ENCODE assay signal across 8 cellular contexts in the genomic region with DNA sequence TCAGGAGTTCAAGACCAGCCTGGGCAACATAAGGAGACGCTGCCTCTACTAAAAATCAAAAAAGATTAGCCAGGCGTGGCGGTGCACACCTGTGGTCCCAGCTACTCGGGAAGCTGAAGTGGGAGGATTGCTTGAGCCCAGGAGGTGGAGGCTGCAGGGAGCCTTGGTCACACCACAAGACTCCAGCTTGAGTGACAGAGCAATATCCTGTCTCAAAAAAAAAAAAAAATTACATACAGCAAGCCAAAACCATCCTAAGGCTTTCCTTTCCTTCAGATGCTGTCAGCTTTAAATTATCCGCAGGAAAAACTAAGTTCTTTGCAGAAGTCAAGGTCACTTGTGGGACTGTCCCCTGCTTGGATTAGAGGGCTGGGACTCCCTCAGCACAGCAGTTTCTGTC. TPM values are rescaled to one million over a fixed set of nuclear protein-coding genes. Genes with fewer than 3 reads are reported as not detected.
DNase-seq lines count a peak whose midpoint lies in the region; ATAC-seq, FAIRE-seq and TF ChIP-seq lines count a peak whose summit lies in the region.

No MANE protein-coding gene starts in this region.

- H3K4me3 ChIP-seq in heart right ventricle = peak overlapping the region; percentile 68 to 99 (median 84)
- H3K4me3 ChIP-seq in astrocyte (ENCODE audit: insufficient read depth, low read depth, low read length) = peak overlapping the region; percentile 92
- H3K4me3 ChIP-seq in urinary bladder (ENCODE audit: low read depth, low read length) = peak overlapping the region; percentile 71

- H3K27ac ChIP-seq in heart right ventricle (peak overlapping the region in 9 of 10 donors; percentile 94 to 100 (median 97)), astrocyte (ENCODE audit: low read depth, low read length) (no peak overlapping the region), urinary bladder (ENCODE audit: low read depth) (no peak overlapping the region)

- H3K36me3 Mint-ChIP-seq in astrocyte (ENCODE audit: low read depth, unreplicated experiment) (peaks cover 4% of the 10 kb centered on the region), memory B cell (peaks cover 3% of the 10 kb centered on the region)

- intact Hi-C loops in heart right ventricle (cut with DNase I) (no loop called here), Right ventricle myocardium inferior (cut with DNase I) (no loop called here)

- WGBS in heart right ventricle, 2 donors = 65 to 66% methylated on average over 5 of the region's 5 CpGs
- 82% methylated on average over 5 of the region's 5 CpGs for WGBS in urinary bladder

- H3K4me3 Mint-ChIP-seq in astrocyte (ENCODE audit: unreplicated experiment) (peak overlapping the region; percentile 95), memory B cell (peak overlapping the region; percentile 95)

- H3K9me3 ChIP-seq in heart right ventricle (no peaks in the 10 kb centered on the region), astrocyte (ENCODE audit: insufficient read depth, low read depth, low read length) (no peaks in the 10 kb centered on the region)

- H3K9me3 Mint-ChIP-seq in astrocyte (ENCODE audit: unreplicated experiment) (no peaks in the 10 kb centered on the region), memory B cell (no peaks in the 10 kb centered on the region)

- H3K4me1 ChIP-seq in heart right ventricle = peaks cover 19 to 83% (median 64%) of the 10 kb centered on the region in 9 donors
- peaks cover 19% of the 10 kb centered on the region for H3K4me1 ChIP-seq in astrocyte (ENCODE audit: insufficient read depth, low read length)
- H3K4me1 ChIP-seq in urinary bladder (ENCODE audit: insufficient read depth) = no peaks in the 10 kb centered on the region

- H3K79me2 ChIP-seq in astrocyte (ENCODE audit: insufficient read depth, low read length) = peaks cover 75% of the 10 kb centered on the region

- no peaks in the 10 kb centered on the region for H3K27me3 ChIP-seq in heart right ventricle
- H3K27me3 ChIP-seq in astrocyte (ENCODE audit: insufficient read depth, low read length) = no peaks in the 10 kb centered on the region

- no peak for ATAC-seq in heart right ventricle
- no peak for ATAC-seq in Right ventricle myocardium inferior
- no peak for ATAC-seq in memory B cell (ENCODE audit: low read depth)
- ATAC-seq in HG03095 (IDR thresholded peaks at IDR 0.05; ENCODE audit: unreplicated experiment) = no peak

- FAIRE-seq in astrocyte (lab: Jason Lieb, UNC) = no peak

- peak overlapping the region; percentile 87 for H3K9ac ChIP-seq in astrocyte (ENCODE audit: low read length)

- H3K27me3 Mint-ChIP-seq in astrocyte (ENCODE audit: low read depth, unreplicated experiment) = no peaks in the 10 kb centered on the region
- no peaks in the 10 kb centered on the region for H3K27me3 Mint-ChIP-seq in memory B cell

- peaks cover 13% of the 10 kb centered on the region for H3K4me1 Mint-ChIP-seq in astrocyte (ENCODE audit: low read depth, unreplicated experiment)
- H3K4me1 Mint-ChIP-seq in memory B cell = peaks cover 37% of the 10 kb centered on the region

- H3K36me3 ChIP-seq in heart right ventricle (peaks cover 0 to 54% (median 4%) of the 10 kb centered on the region in 9 donors), astrocyte (ENCODE audit: insufficient read depth, low read length) (peaks cover 5% of the 10 kb centered on the region), urinary bladder (ENCODE audit: insufficient read depth) (no peaks in the 10 kb centered on the region)

- peak overlapping the region; percentile 62 for H3K27ac Mint-ChIP-seq in astrocyte (ENCODE audit: unreplicated experiment)
- H3K27ac Mint-ChIP-seq in memory B cell = peak overlapping the region; percentile 93

- H2AFZ ChIP-seq in astrocyte (ENCODE audit: low read depth, low read length) = no peak overlapping the region

- TF ChIP-seq CTCF in heart right ventricle (IDR thresholded peaks at IDR 0.05) (no peak), astrocyte (IDR thresholded peaks at IDR 0.05; ENCODE audit: insufficient read depth, low read depth, low read length) (no peak)

- H3K4me2 ChIP-seq in astrocyte (ENCODE audit: low read length) = peak overlapping the region; percentile 96

- peaks cover 38% of the 10 kb centered on the region for H4K20me1 ChIP-seq in astrocyte (ENCODE audit: insufficient read depth, low read length)

- no peak for DNase-seq in heart right ventricle
- DNase-seq in Right ventricle myocardium inferior (ENCODE audit: missing footprints) = no peak
- no peak for DNase-seq in astrocyte (ENCODE audit: low read depth)
- DNase-seq in memory B cell (ENCODE audit: low spot score in 2 of 2) = no peak
- no peak for DNase-seq in NCI-H748 treated with DMSO at 0.1 percent for 48 hours (lab: John Stamatoyannopoulos, UW)
- DNase-seq in AG20443 (ENCODE audit: low spot score) = no peak

RNA-seq across cellular contexts. Expression of a gene that starts 1.3 kb away (rescaled TPM):
- 100 to 1,000 TPM; 601 to 991 (median 877) TPM for total RNA-seq in heart right ventricle
- 100 to 1,000 TPM; 154 to 192 TPM for polyA plus RNA-seq in heart right ventricle
- 799 TPM for total RNA-seq in Right ventricle myocardium inferior
- 171 and 212 TPM in 2 replicates for total RNA-seq in astrocyte
- 64.3 TPM for total RNA-seq in urinary bladder
- 101 TPM for polyA plus RNA-seq in urinary bladder

RNA-seq across cellular contexts. Expression of a gene that starts 17.0 kb away (rescaled TPM):
- total RNA-seq in heart right ventricle = 10 to 100 TPM; 22.3 to 51.0 (median 38.7) TPM
- 10 to 100 TPM; 76.2 to 88.2 TPM for polyA plus RNA-seq in heart right ventricle
- total RNA-seq in Right ventricle myocardium inferior = 36.5 TPM
- 187 and 202 TPM in 2 replicates for total RNA-seq in astrocyte
- 53.8 TPM for total RNA-seq in urinary bladder
- polyA plus RNA-seq in urinary bladder = 75.6 TPM

RNA-seq across cellular contexts. Expression of a gene that starts 32.1 kb away (rescaled TPM):
- total RNA-seq in heart right ventricle (100 to 1,000 TPM in 9 of 10 donors, 10 to 100 TPM in 1; 55.5 to 258 (median 147) TPM), Right ventricle myocardium inferior (130 TPM), astrocyte (6.7 and 9.3 TPM in 2 replicates), urinary bladder (6.9 TPM)
- polyA plus RNA-seq in heart right ventricle (100 to 1,000 TPM; 101 to 245 TPM), urinary bladder (13.8 TPM)

RNA-seq across cellular contexts. Expression of a gene that starts 35.0 kb away (rescaled TPM):
- total RNA-seq in heart right ventricle (10 to 100 TPM; 23.6 to 64.4 (median 38.1) TPM), Right ventricle myocardium inferior (45.1 TPM), astrocyte (10.1 and 15.4 TPM in 2 replicates), urinary bladder (64.7 TPM)
- polyA plus RNA-seq in heart right ventricle (10 to 100 TPM; 20.6 to 85.3 TPM), urinary bladder (31.1 TPM)

RNA-seq across cellular contexts. Expression of a gene that starts 39.9 kb away (rescaled TPM):
- under 1 TPM in 5 of 10 donors, not detected in 5; 0.23 to 0.57 (median 0.44) TPM for total RNA-seq in heart right ventricle
- under 1 TPM in 1 of 2 donors, not detected in 1; 0.20 TPM for polyA plus RNA-seq in heart right ventricle
- total RNA-seq in Right ventricle myocardium inferior = not detected
- total RNA-seq in astrocyte = 0.32 TPM in 1 of 2 replicates, not detected in the other
- total RNA-seq in urinary bladder = not detected
- polyA plus RNA-seq in urinary bladder = 0.89 TPM

Comparison
In these comparisons a context has a peak if more than half of its experiments do, and no peak if none do; other contexts are left out.
1. H3K27ac ChIP-seq: peak in heart right ventricle (9 of 10); none in astrocyte (single experiment) and urinary bladder (single experiment).
2. Peak in every context shown above with its lines, with median percentiles within 50 percentile points of each other: H3K4me3 ChIP-seq.